11 cellular contexts compared by ENCODE assay signal in the genomic region with DNA sequence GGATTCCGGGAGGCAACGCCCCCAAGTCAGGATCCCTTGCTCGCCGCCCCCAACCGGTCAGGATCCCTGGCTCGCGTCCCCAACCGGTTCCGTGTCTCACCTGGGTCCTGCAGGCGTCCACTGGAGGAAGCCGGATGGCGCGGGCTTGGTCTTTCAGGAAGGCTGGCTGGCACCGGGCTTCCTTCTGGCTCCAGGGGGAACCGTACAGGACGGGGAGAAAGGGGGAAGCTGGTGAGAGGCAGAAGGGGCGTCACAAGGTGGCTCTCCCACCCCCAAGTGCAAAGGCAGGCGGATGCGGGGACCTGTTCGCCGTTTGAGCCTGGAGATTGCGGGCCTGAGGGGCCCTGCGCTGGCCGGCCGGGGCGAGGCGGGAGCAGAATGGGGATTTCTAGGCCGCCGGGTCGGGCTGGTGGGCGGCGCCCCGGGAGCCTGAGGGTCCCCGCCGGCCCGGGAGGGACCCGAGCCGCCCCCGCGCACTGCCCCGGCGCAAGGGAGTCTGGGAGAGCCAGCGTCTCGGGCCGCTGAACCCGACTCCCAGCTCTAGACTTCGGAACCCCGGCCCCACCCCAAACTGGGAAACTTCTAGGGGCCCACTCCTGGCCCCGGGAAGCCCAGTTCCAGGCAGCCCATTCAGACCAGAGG.
DNase-seq lines count a peak whose midpoint lies in the region; ATAC-seq and TF ChIP-seq lines count a peak whose summit lies in the region.
"Had no signal": no experiment of that assay in that cellular context is flagged by ENCODE, and none has a peak within 500 bp of the region (broad histone marks: within the 10 kb centered on the region; RNA-seq: fewer than 3 reads in every experiment).

No MANE protein-coding gene starts in this region.

- no peak for TF ChIP-seq EP300 in ovary (IDR thresholded peaks at IDR 0.05)

- H3K23ac ChIP-seq in IMR-90 (ENCODE audit: low read depth, low read length) = no peak overlapping the region

- in situ Hi-C loops in IMR-90 (cut with MboI; ENCODE audit: low sequenced_read_pairs) = no loop called here

- H3K36me3 ChIP-seq in IMR-90 (ENCODE audit: control insufficient read depth, insufficient read depth, low read length) (peaks cover 22% of the 10 kb centered on the region), ovary (no peaks in the 10 kb centered on the region)
- H3K36me3 ChIP-seq: WERI-Rb-1 had no signal

- no peak overlapping the region for H3K9ac ChIP-seq in IMR-90 (ENCODE audit: low read depth, low read length)

- H3K4ac ChIP-seq in IMR-90 (ENCODE audit: low read depth, low read length) = no peak overlapping the region

- no peak overlapping the region for H2BK15ac ChIP-seq in IMR-90 (ENCODE audit: low read depth, low read length)

- H2AFZ ChIP-seq in IMR-90 (replicated peaks; ENCODE audit: low read length, poor library complexity) = no peak overlapping the region

- no peak overlapping the region for H4K8ac ChIP-seq in IMR-90 (ENCODE audit: low read depth in 2 of 2, low read length in 2 of 2)

- no peak overlapping the region for H4K91ac ChIP-seq in IMR-90 (ENCODE audit: insufficient read depth, low read depth, low read length)

- no peak for TF ChIP-seq POLR2A in IMR-90 (IDR thresholded peaks at IDR 0.05; ENCODE audit: low read depth, low read length)
- TF ChIP-seq POLR2A in ovary (IDR thresholded peaks at IDR 0.05) = no peak

- dilution Hi-C loops in IMR-90 (cut with HindIII; ENCODE audit: low sequenced_read_pairs, unreplicated experiment) = no loop called here

- WGBS in IMR-90 (ENCODE audit: extremely low coverage in 2 of 2, insufficient read length in 1 of 2), 2 experiments = 70% methylated on average over 5 of the region's 49 CpGs; no CpG with 5 or more reads in 1 of the 2 experiments
- 20 to 38% (median 28%) methylated on average over 46 to 49 of the region's 49 CpGs for WGBS in ovary, 3 donors

- H2BK120ac ChIP-seq in IMR-90 (ENCODE audit: low read depth, low read length) = no peak overlapping the region

- POLR2A ChIA-PET in AG04450 (lab: Yijun Ruan, JAX) (interaction anchor here (0.6 to 2.7 kb wide), 6 partner anchors 10 to 87 kb away, joined by 3 to 11 read pairs (median 6); no protein-coding TSS in a partner anchor), IMR-90 (lab: Charles Lee; ENCODE audit: unreplicated experiment) (no interaction called here)

- H3K4me2 ChIP-seq in IMR-90 (ENCODE audit: low read depth, low read length) = no peak overlapping the region

- H3K4me3 ChIP-seq in AG04450 (ENCODE audit: low read depth, low read length) = no peak overlapping the region
- no peak overlapping the region for H3K4me3 ChIP-seq in IMR-90 (ENCODE audit: insufficient read depth, low read depth, low read length)
- H3K4me3 ChIP-seq in ovary = peak overlapping the region; percentile 23
- H3K4me3 ChIP-seq: GM12878 had no signal

- no peak for TF ChIP-seq CTCF in AG04450 (IDR thresholded peaks at IDR 0.05; ENCODE audit: low read depth, low read length)
- TF ChIP-seq CTCF in IMR-90 (conservative IDR thresholded peaks at IDR 0.05; ENCODE audit: low read depth, low read length) = no peak
- no peak for TF ChIP-seq CTCF in foreskin keratinocyte (conservative IDR thresholded peaks at IDR 0.05)
- no peak for TF ChIP-seq CTCF in ovary (IDR thresholded peaks at IDR 0.05)

- H3K27me3 ChIP-seq in AG04450 (ENCODE audit: control insufficient read depth, insufficient read depth, low read length) (no peaks in the 10 kb centered on the region), IMR-90 (ENCODE audit: control insufficient read depth, insufficient read depth, low read length) (no peaks in the 10 kb centered on the region), foreskin keratinocyte (no peaks in the 10 kb centered on the region), ovary (no peaks in the 10 kb centered on the region)

- peaks cover 0 to 11% of the 10 kb centered on the region in 2 experiments; a peak in 2 of 4 replicates for H3K79me1 ChIP-seq in IMR-90 (ENCODE audit: low read depth in 1 of 2, low read length in 2 of 2)

- H3K27ac ChIP-seq in AG04450 (ENCODE audit: low read depth, low read length) (peak overlapping the region; percentile 52), IMR-90 (ENCODE audit: insufficient read depth, low read length) (peak overlapping the region; percentile 40; the same call in 1 of the 2 replicates), foreskin keratinocyte (no peak overlapping the region), ovary (peak overlapping the region; percentile 81 to 84)
- H3K27ac ChIP-seq: WERI-Rb-1 had no signal

- H3K9me3 ChIP-seq in AG04450 (ENCODE audit: control insufficient read depth, insufficient read depth, low read length) = peaks cover 9% of the 10 kb centered on the region; the same call in 1 of the 2 replicates
- no peaks in the 10 kb centered on the region for H3K9me3 ChIP-seq in IMR-90 (ENCODE audit: control insufficient read depth, insufficient read depth, low read length)
- no peaks in the 10 kb centered on the region for H3K9me3 ChIP-seq in ovary

- H2BK20ac ChIP-seq in IMR-90 (ENCODE audit: low read depth, low read length) = no peak overlapping the region

- H3K4me1 ChIP-seq in IMR-90 (ENCODE audit: control insufficient read depth, insufficient read depth, low read length) (peaks cover 5% of the 10 kb centered on the region; the same call in 1 of the 2 replicates), foreskin keratinocyte (peaks cover 5% of the 10 kb centered on the region), ovary (ENCODE audit: insufficient read depth) (peaks cover 7% of the 10 kb centered on the region)

- DNase-seq in AG04450 (ENCODE audit: low read depth, low spot score) (no peak), IMR-90 (no peak), foreskin keratinocyte (peak; percentile 8 to 46), ovary (peak; percentile 40 to 66 (median 51)), dermis blood vessel endothelial cell (no peak), HK-2 (ENCODE audit: unreplicated experiment) (no peak), NCI-H446 treated with DMSO at 0.1 percent for 48 hours (lab: John Stamatoyannopoulos, UW) (no peak)
- DNase-seq in activated CD4-positive, alpha-beta T cell treated with anti-CD3 and anti-CD28 coated beads for 4 hours = no peak
- DNase-seq: C1 segment of cervical spinal cord, WERI-Rb-1 had no signal

- no peak overlapping the region for H2BK5ac ChIP-seq in IMR-90 (ENCODE audit: low read depth, low read length, poor library complexity, severe bottlenecking)

- ATAC-seq in IMR-90 (ENCODE audit: low read depth) (no peak), foreskin keratinocyte (no peak)
- ATAC-seq: GM12878 had no signal

- TF ChIP-seq RAD21 in IMR-90 (IDR thresholded peaks at IDR 0.05; ENCODE audit: low read length) = no peak

- 0 out of 2 replicates have a peak overlapping the region, but pooled peaks have one; percentile 3 for H2AK5ac ChIP-seq in IMR-90 (ENCODE audit: low read depth, low read length)

- 0 out of 2 replicates have a peak, but pooled peaks cover 2% of the 10 kb centered on the region for H3K9me1 ChIP-seq in IMR-90 (ENCODE audit: insufficient read depth, low read length)

- no TSS peak for BruUV-seq in IMR-90 (replicated peaks; lab: Mats Ljungman, UMichigan)

- H3K56ac ChIP-seq in IMR-90 (ENCODE audit: extremely low read depth, insufficient read depth, low read length) = no peak overlapping the region

- H3K14ac ChIP-seq in IMR-90 (replicated peaks; ENCODE audit: low read depth, low read length) = no peak overlapping the region

- no peak overlapping the region for H2AK9ac ChIP-seq in IMR-90 (replicated peaks; ENCODE audit: low read depth, low read length, poor library complexity)

- H4K20me1 ChIP-seq in IMR-90 (ENCODE audit: insufficient read depth, low read length) = peaks cover 12% of the 10 kb centered on the region; the same call in 1 of the 2 replicates

- no peak overlapping the region for H3K18ac ChIP-seq in IMR-90 (ENCODE audit: low read depth, low read length)

- intact Hi-C loops in IMR-90 (cut with micrococcal nuclease) (no loop called here), ovary (cut with DNase I) (no loop called here)

- no peak overlapping the region for H4K5ac ChIP-seq in IMR-90 (ENCODE audit: low read depth, low read length)

- CTCF ChIA-PET in AG04450 (lab: Charles Lee) = interaction anchor here (1.3 kb wide), 1 partner anchor 208 kb away, joined by 4 read pairs; no protein-coding TSS in a partner anchor
- CTCF ChIA-PET in IMR-90 (lab: Yijun Ruan, JAX) = no interaction called here

TF ChIP-seq in IMR-90, 13 proteins besides CTCF, POLR2A, EP300 and RAD21:
- TF ChIP-seq, protein P1, sequence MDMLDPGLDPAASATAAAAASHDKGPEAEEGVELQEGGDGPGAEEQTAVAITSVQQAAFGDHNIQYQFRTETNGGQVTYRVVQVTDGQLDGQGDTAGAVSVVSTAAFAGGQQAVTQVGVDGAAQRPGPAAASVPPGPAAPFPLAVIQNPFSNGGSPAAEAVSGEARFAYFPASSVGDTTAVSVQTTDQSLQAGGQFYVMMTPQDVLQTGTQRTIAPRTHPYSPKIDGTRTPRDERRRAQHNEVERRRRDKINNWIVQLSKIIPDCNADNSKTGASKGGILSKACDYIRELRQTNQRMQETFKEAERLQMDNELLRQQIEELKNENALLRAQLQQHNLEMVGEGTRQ (IDR thresholded peaks at IDR 0.05; ENCODE audit: low read depth, low read length) = no peak
- no peak for TF ChIP-seq CHD1 (IDR thresholded peaks at IDR 0.05; ENCODE audit: low read depth, low read length)
- TF ChIP-seq BHLHE40 (IDR thresholded peaks at IDR 0.05; ENCODE audit: low read depth, low read length) = no peak
- TF ChIP-seq SMC3 (IDR thresholded peaks at IDR 0.05; ENCODE audit: low read depth, low read length) = no peak
- no peak for TF ChIP-seq RFX5 (IDR thresholded peaks at IDR 0.05; ENCODE audit: low read depth, low read length)
- no peak for TF ChIP-seq MXI1 (IDR thresholded peaks at IDR 0.05; ENCODE audit: borderline replicate concordance, low read depth, low read length)
- TF ChIP-seq NFE2L2 (IDR thresholded peaks at IDR 0.05; ENCODE audit: low read depth, low read length) = no peak
- TF ChIP-seq, protein P2, sequence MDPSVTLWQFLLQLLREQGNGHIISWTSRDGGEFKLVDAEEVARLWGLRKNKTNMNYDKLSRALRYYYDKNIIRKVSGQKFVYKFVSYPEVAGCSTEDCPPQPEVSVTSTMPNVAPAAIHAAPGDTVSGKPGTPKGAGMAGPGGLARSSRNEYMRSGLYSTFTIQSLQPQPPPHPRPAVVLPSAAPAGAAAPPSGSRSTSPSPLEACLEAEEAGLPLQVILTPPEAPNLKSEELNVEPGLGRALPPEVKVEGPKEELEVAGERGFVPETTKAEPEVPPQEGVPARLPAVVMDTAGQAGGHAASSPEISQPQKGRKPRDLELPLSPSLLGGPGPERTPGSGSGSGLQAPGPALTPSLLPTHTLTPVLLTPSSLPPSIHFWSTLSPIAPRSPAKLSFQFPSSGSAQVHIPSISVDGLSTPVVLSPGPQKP (IDR thresholded peaks at IDR 0.05; ENCODE audit: borderline replicate concordance, low read depth, low read length) = no peak
- TF ChIP-seq FOS (IDR thresholded peaks at IDR 0.05; ENCODE audit: low read depth, low read length) = no peak
- TF ChIP-seq RCOR1 (IDR thresholded peaks at IDR 0.05; ENCODE audit: insufficient replicate concordance, low read length) = no peak
- no peak for TF ChIP-seq MAFK (IDR thresholded peaks at IDR 0.05; ENCODE audit: low read depth, low read length)
- TF ChIP-seq CEBPB (IDR thresholded peaks at IDR 0.05; ENCODE audit: low read depth, low read length) = no peak
- TF ChIP-seq MAZ (IDR thresholded peaks at IDR 0.05; ENCODE audit: borderline replicate concordance, low read depth, low read length) = no peak

Comparison
In these comparisons a context has a peak if more than half of its experiments do, and no peak if none do; other contexts are left out.
1. DNase-seq: peak in foreskin keratinocyte (2 of 2) and ovary (5 of 5); none in AG04450 (single experiment), IMR-90 (single experiment), dermis blood vessel endothelial cell (single experiment), HK-2 (single experiment), NCI-H446 treated with DMSO at 0.1 percent for 48 hours (single experiment) and activated CD4-positive, alpha-beta T cell treated with anti-CD3 and anti-CD28 coated beads for 4 hours (0 of 2).